ENCODE assay signal across 20 cellular contexts in genomic region chr12:1768585-1768984, GRCh38. TPM values are rescaled to one million over a fixed set of nuclear protein-coding genes. Genes with fewer than 3 reads are reported as not detected.
DNase-seq lines count a peak whose midpoint lies in the region; TF ChIP-seq lines count a peak whose summit lies in the region.
"Had no signal": no experiment of that assay in that cellular context is flagged by ENCODE, and none has a peak within 500 bp of the region (broad histone marks: within the 10 kb centered on the region; RNA-seq: fewer than 3 reads in every experiment).

No MANE protein-coding gene starts in this region.

- peaks cover 24% of the 10 kb centered on the region for H3K36me3 ChIP-seq in adipocyte (ENCODE audit: control insufficient read depth, insufficient read depth, low read length, severe bottlenecking)
- peaks cover 2% of the 10 kb centered on the region in 2 experiments for H3K36me3 ChIP-seq in trophoblast cell (ENCODE audit: control insufficient read depth in 1 of 2, insufficient read depth in 2 of 2, low read length in 2 of 2)

- H3K4me3 Mint-ChIP-seq in activated naive CD4-positive, alpha-beta T cell treated with anti-CD3 and anti-CD28 coated beads for 36 hours = no peak overlapping the region
- H3K4me3 Mint-ChIP-seq: CD8-positive, alpha-beta T cell had no signal

- DNase-seq in AG10803 (ENCODE audit: low read depth) (peak; percentile 53), NCI-H1694 treated with DMSO at 0.1 percent for 48 hours (lab: John Stamatoyannopoulos, UW) (peak; percentile 91), adipocyte (ENCODE audit: low read depth) (peak; percentile 83), foreskin fibroblast (peak; percentile 41 to 79), HuH-7 (ENCODE audit: low spot score) (no peak), trophoblast cell (no peak)
- no peak for DNase-seq in activated naive CD4-positive, alpha-beta T cell treated with anti-CD3 and anti-CD28 coated beads for 36 hours
- DNase-seq in activated CD4-positive, alpha-beta T cell treated with anti-CD3 and anti-CD28 coated beads, Interleukin-2, amount 50 U/mL, for 1 hour = no peak
- DNase-seq: 8988T; CD8-positive, alpha-beta T cell; DMS153; IMR-90; Kasumi-1; MM.1S; NCI-H1092 treated with DMSO at 0.1 percent for 48 hours; NCI-H187; Right ventricle myocardium superior had no signal

- H3K27ac ChIP-seq in trophoblast cell (ENCODE audit: low read depth, low read length) = no peak overlapping the region
- H3K27ac ChIP-seq: BLaER1, SK-N-MC had no signal

- CTCF ChIA-PET in activated naive CD4-positive, alpha-beta T cell treated with anti-CD3 and anti-CD28 coated beads for 36 hours (lab: Charles Lee) = interaction anchor here (0.6 kb wide), 1 partner anchor 116 kb away, joined by 5 read pairs; no protein-coding TSS in a partner anchor

- intact Hi-C loops in activated naive CD4-positive, alpha-beta T cell treated with anti-CD3 and anti-CD28 coated beads for 36 hours (cut with micrococcal nuclease) = no loop called here

- H4K8ac ChIP-seq in trophoblast cell (ENCODE audit: low read depth, low read length) = no peak overlapping the region

- no peaks in the 10 kb centered on the region for H3K79me2 ChIP-seq in trophoblast cell (ENCODE audit: control insufficient read depth, insufficient read depth, low read length, poor library complexity)

- H2BK5ac ChIP-seq in trophoblast cell (ENCODE audit: low read depth, low read length, poor library complexity) = no peak overlapping the region

- H3K4me1 ChIP-seq in adipocyte (ENCODE audit: control insufficient read depth, insufficient read depth, low read length) = peaks cover 26% of the 10 kb centered on the region
- H3K4me1 ChIP-seq in trophoblast cell (ENCODE audit: control insufficient read depth in 1 of 2, insufficient read depth in 2 of 2, low read length in 2 of 2) = no peaks in the 10 kb centered on the region
- H3K4me1 ChIP-seq: BLaER1 had no signal

- TF ChIP-seq CTCF in AG10803 (conservative IDR thresholded peaks at IDR 0.05; ENCODE audit: low read length) (no peak), foreskin fibroblast (IDR thresholded peaks at IDR 0.05; ENCODE audit: low read depth, low read length) (no peak)

- H3K9me3 ChIP-seq in adipocyte (ENCODE audit: control insufficient read depth, low read length) (no peaks in the 10 kb centered on the region), trophoblast cell (ENCODE audit: insufficient read depth, low read depth, low read length) (peaks cover 2% of the 10 kb centered on the region)
- H3K9me3 ChIP-seq: BLaER1 had no signal

- H3K9me3 Mint-ChIP-seq in activated naive CD4-positive, alpha-beta T cell treated with anti-CD3 and anti-CD28 coated beads for 36 hours = no peaks in the 10 kb centered on the region
- H3K9me3 Mint-ChIP-seq: CD8-positive, alpha-beta T cell had no signal

- no peak overlapping the region for H3K4me2 ChIP-seq in trophoblast cell (ENCODE audit: low read length)
- H3K4me2 ChIP-seq: BLaER1 had no signal

- H2BK12ac ChIP-seq in trophoblast cell (ENCODE audit: low read length) = no peak overlapping the region

- H2AK5ac ChIP-seq in trophoblast cell (ENCODE audit: low read length) = no peak overlapping the region

- peaks cover 7% of the 10 kb centered on the region for H3K4me1 Mint-ChIP-seq in activated naive CD4-positive, alpha-beta T cell treated with anti-CD3 and anti-CD28 coated beads for 36 hours (ENCODE audit: low read depth)

- H2BK120ac ChIP-seq in trophoblast cell (ENCODE audit: insufficient read depth, low read length, poor library complexity) = no peak overlapping the region

- no peak overlapping the region for H3K4ac ChIP-seq in trophoblast cell (ENCODE audit: low read depth, low read length)

- no CpG with 5 or more reads among the region's 1 CpG for WGBS in trophoblast cell (ENCODE audit: extremely low coverage, insufficient coverage, insufficient read length)

- H4K12ac ChIP-seq in trophoblast cell (ENCODE audit: low read depth, low read length) = no peak overlapping the region

- no peak overlapping the region for H3K14ac ChIP-seq in trophoblast cell (ENCODE audit: low read length)

- no peaks in the 10 kb centered on the region for H3K27me3 ChIP-seq in adipocyte (replicated peaks; ENCODE audit: control insufficient read depth, insufficient read depth, low read length)
- H3K27me3 ChIP-seq in trophoblast cell (ENCODE audit: insufficient read depth, low read length) = no peaks in the 10 kb centered on the region
- H3K27me3 ChIP-seq: BLaER1 had no signal

- peaks cover 8% of the 10 kb centered on the region for H3K36me3 Mint-ChIP-seq in activated naive CD4-positive, alpha-beta T cell treated with anti-CD3 and anti-CD28 coated beads for 36 hours (ENCODE audit: low read depth)

- no peak overlapping the region for H4K91ac ChIP-seq in trophoblast cell (ENCODE audit: low read depth, low read length)

- no peaks in the 10 kb centered on the region for H3K79me1 ChIP-seq in trophoblast cell (ENCODE audit: low read length)

- no peak overlapping the region for H3K4me3 ChIP-seq in AG10803 (ENCODE audit: low read length)
- H3K4me3 ChIP-seq in adipocyte (ENCODE audit: low read length) = no peak overlapping the region
- H3K4me3 ChIP-seq in foreskin fibroblast (ENCODE audit: low read depth in 1 of 2, low read length in 2 of 2) = no peak overlapping the region
- H3K4me3 ChIP-seq in trophoblast cell (ENCODE audit: low read depth, low read length) = no peak overlapping the region
- H3K4me3 ChIP-seq: BLaER1, SK-N-MC had no signal

- no peak overlapping the region for H3K23ac ChIP-seq in trophoblast cell (ENCODE audit: low read length)

- no peak overlapping the region for H3K9ac ChIP-seq in adipocyte (ENCODE audit: low read length)
- H3K9ac ChIP-seq in trophoblast cell (ENCODE audit: low read length) = no peak overlapping the region
- H3K9ac ChIP-seq: BLaER1 had no signal

- no peak overlapping the region for H2AFZ ChIP-seq in trophoblast cell (ENCODE audit: insufficient read depth, low read length, poor library complexity)

- H3K18ac ChIP-seq in trophoblast cell (ENCODE audit: low read length) = no peak overlapping the region

- no peak overlapping the region for H3K27ac Mint-ChIP-seq in activated naive CD4-positive, alpha-beta T cell treated with anti-CD3 and anti-CD28 coated beads for 36 hours

- no peaks in the 10 kb centered on the region for H3K27me3 Mint-ChIP-seq in activated naive CD4-positive, alpha-beta T cell treated with anti-CD3 and anti-CD28 coated beads for 36 hours (ENCODE audit: low read depth)

RNA-seq across cellular contexts. Expression of gene LRTM2, which starts 51.8 kb away (rescaled TPM):
- not detected for total RNA-seq in activated naive CD4-positive, alpha-beta T cell treated with anti-CD3 and anti-CD28 coated beads for 36 hours
- polyA plus RNA-seq in trophoblast cell (2013) = 0.04 and 0.07 TPM in 2 replicates
- total RNA-seq: CD8-positive, alpha-beta T cell; H4; IMR-90; Right ventricle myocardium superior had no signal
- polyA plus RNA-seq: IMR-90 had no signal

Comparison
In these comparisons a context has a peak if more than half of its experiments do, and no peak if none do; other contexts are left out.
1. DNase-seq: peak in AG10803 (single experiment), NCI-H1694 treated with DMSO at 0.1 percent for 48 hours (single experiment), adipocyte (single experiment) and foreskin fibroblast (2 of 2); none in activated naive CD4-positive, alpha-beta T cell treated with anti-CD3 and anti-CD28 coated beads for 36 hours (single experiment), activated CD4-positive, alpha-beta T cell treated with anti-CD3 and anti-CD28 coated beads, Interleukin-2, amount 50 U/mL, for 1 hour (single experiment), HuH-7 (single experiment) and trophoblast cell (0 of 2).